21 cellular contexts compared by ENCODE assay signal in the genomic region with DNA sequence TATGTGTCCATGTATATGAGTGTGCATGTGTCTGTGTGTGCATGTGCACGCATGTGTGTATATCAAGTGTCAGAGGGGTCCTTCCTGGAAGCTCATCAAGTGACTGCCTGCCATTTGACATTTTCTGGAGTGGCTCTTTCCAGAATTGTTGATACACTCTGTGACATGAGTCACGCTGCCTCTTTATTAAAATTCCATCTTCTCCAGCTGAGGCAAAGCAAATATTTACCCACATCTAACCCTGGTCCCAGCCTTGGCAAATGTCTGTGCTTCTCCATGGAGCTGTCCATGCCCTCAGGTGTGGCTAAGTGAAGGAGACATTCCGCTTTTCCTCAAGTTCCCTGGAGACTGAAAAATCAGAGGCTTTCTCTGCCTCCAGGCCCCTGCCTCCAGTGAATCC.
DNase-seq lines count a peak whose midpoint lies in the region; ATAC-seq and TF ChIP-seq lines count a peak whose summit lies in the region.
"Had no signal": no experiment of that assay in that cellular context is flagged by ENCODE, and none has a peak within 500 bp of the region (broad histone marks: within the 10 kb centered on the region; RNA-seq: fewer than 3 reads in every experiment).

No MANE protein-coding gene starts in this region.

- intact Hi-C loops in left lung (cut with DNase I), result no loop called here

- H2AK5ac ChIP-seq in mesenchymal stem cell (ENCODE audit: low read length, severe bottlenecking), result no peak overlapping the region

- no peak overlapping the region for H3K18ac ChIP-seq in mesenchymal stem cell (ENCODE audit: low read depth in 1 of 2, low read length in 2 of 2)

- peak overlapping the region in 1 of 2 experiments; percentile 3 for H3K14ac ChIP-seq in mesenchymal stem cell (ENCODE audit: low read length in 2 of 2)

- no peaks in the 10 kb centered on the region for H3K9me3 ChIP-seq in left lung
- no peaks in the 10 kb centered on the region for H3K9me3 ChIP-seq in mesenchymal stem cell (ENCODE audit: control insufficient read depth, low read length)
- H3K9me3 ChIP-seq: esophagus muscularis mucosa, neutrophil, SJSA1 had no signal

- no peak overlapping the region for H2BK5ac ChIP-seq in mesenchymal stem cell (ENCODE audit: low read depth, low read length, poor library complexity, severe bottlenecking)

- H3K4me1 ChIP-seq in left lung (peaks cover 0 to 4% of the 10 kb centered on the region in 2 donors), mesenchymal stem cell (ENCODE audit: control insufficient read depth, insufficient read depth, low read depth, low read length) (no peaks in the 10 kb centered on the region)
- H3K4me1 ChIP-seq: esophagus muscularis mucosa had no signal

- DNase-seq in COLO668 (lab: John Stamatoyannopoulos, UW; ENCODE audit: unreplicated experiment) (peak; percentile 81), M059J (ENCODE audit: low read depth) (peak; percentile 45), NCI-H69 (lab: John Stamatoyannopoulos, UW) (peak; percentile 85), left lung (no peak), mesenchymal stem cell (no peak), superior temporal gyrus (ENCODE audit: extremely low spot score) (no peak)
- no peak for DNase-seq in effector CD8-positive, alpha-beta T cell (lab: John Stamatoyannopoulos, UW)
- DNase-seq: activated CD8-positive, alpha-beta T cell treated with anti-CD3 and anti-CD28 coated beads for 36 hours; activated naive CD4-positive, alpha-beta T cell treated with anti-CD3 and anti-CD28 coated beads, Interleukin-2, amount 10 ng/mL, durations not matched to agents 7 days and 5 days; activated T-cell treated with anti-CD3 and anti-CD28 coated beads, Interleukin-2, amount 50 U/mL, for 24 hours; anterior cingulate cortex; DMS79; H7; NCI-H2227 treated with DMSO at 0.1 percent for 48 hours; substantia nigra; T-helper 2 cell; WERI-Rb-1 had no signal

- ATAC-seq in left lung (peak; percentile 91), HG02852 (IDR thresholded peaks at IDR 0.05; ENCODE audit: unreplicated experiment) (no peak)
- ATAC-seq: activated CD8-positive, alpha-beta T cell treated with anti-CD3 and anti-CD28 coated beads for 36 hours had no signal

- no peak overlapping the region for H2BK120ac ChIP-seq in mesenchymal stem cell (ENCODE audit: low read depth, low read length)

- no peak for TF ChIP-seq CTCF in left lung (IDR thresholded peaks at IDR 0.05)

- no peak overlapping the region for H2AFZ ChIP-seq in mesenchymal stem cell (ENCODE audit: low read depth, low read length)

- peak overlapping the region in 1 of 2 experiments; percentile 49 for H2BK12ac ChIP-seq in mesenchymal stem cell (ENCODE audit: low read length in 2 of 2)

- no peak overlapping the region for H3K4me2 ChIP-seq in mesenchymal stem cell (ENCODE audit: low read length, poor library complexity, severe bottlenecking)

- H3K79me1 ChIP-seq in mesenchymal stem cell (replicated peaks; ENCODE audit: low read length, poor library complexity, severe bottlenecking), result no peaks in the 10 kb centered on the region

- H3K27me3 ChIP-seq in left lung (no peaks in the 10 kb centered on the region), mesenchymal stem cell (ENCODE audit: control insufficient read depth in 1 of 2, insufficient read depth in 1 of 2, low read length in 2 of 2) (no peaks in the 10 kb centered on the region)
- H3K27me3 ChIP-seq: esophagus muscularis mucosa, neutrophil, SJSA1 had no signal

- no peak overlapping the region for H3K4me3 ChIP-seq in left lung
- no peak overlapping the region for H3K4me3 ChIP-seq in mesenchymal stem cell (ENCODE audit: insufficient read depth in 1 of 2, low read depth in 1 of 2, low read length in 2 of 2)
- H3K4me3 ChIP-seq: esophagus muscularis mucosa, SJSA1 had no signal

- H3K4ac ChIP-seq in mesenchymal stem cell (ENCODE audit: low read depth in 1 of 2, low read length in 2 of 2), result no peak overlapping the region

- H2BK15ac ChIP-seq in mesenchymal stem cell (ENCODE audit: low read depth, poor library complexity, severe bottlenecking), result no peak overlapping the region

- H3K27ac ChIP-seq in left lung (peak overlapping the region in 1 of 2 donors; percentile 21), mesenchymal stem cell (ENCODE audit: low read length, poor library complexity, severe bottlenecking) (no peak overlapping the region)
- H3K27ac ChIP-seq: esophagus muscularis mucosa, neutrophil, SJSA1, WERI-Rb-1 had no signal

- H3K9ac ChIP-seq in mesenchymal stem cell (ENCODE audit: low read length), result no peak overlapping the region

- no peak overlapping the region for H3K23ac ChIP-seq in mesenchymal stem cell (ENCODE audit: low read length in 2 of 2)

- H3K36me3 ChIP-seq in left lung (no peaks in the 10 kb centered on the region), mesenchymal stem cell (ENCODE audit: control insufficient read depth in 1 of 2, insufficient read depth in 2 of 2, low read depth in 1 of 2, low read length in 2 of 2) (no peaks in the 10 kb centered on the region)
- H3K36me3 ChIP-seq: esophagus muscularis mucosa, neutrophil, SJSA1, WERI-Rb-1 had no signal

- WGBS in mesenchymal stem cell, result 90% methylated on average over 3 of the region's 3 CpGs

- H4K91ac ChIP-seq in mesenchymal stem cell (ENCODE audit: low read length), result no peak overlapping the region

- no peak overlapping the region for H4K8ac ChIP-seq in mesenchymal stem cell (ENCODE audit: low read length)

Comparison
In these comparisons a context has a peak if more than half of its experiments do, and no peak if none do; other contexts are left out.
1. DNase-seq: peak in COLO668 (single experiment), M059J (single experiment) and NCI-H69 (single experiment); none in left lung (0 of 2), mesenchymal stem cell (single experiment), effector CD8-positive, alpha-beta T cell (single experiment) and superior temporal gyrus (single experiment).